ENCODE assay signal across 1 cellular context in genomic region chr6:17768388-17768787, GRCh38.
TF ChIP-seq lines count a peak whose summit lies in the region.

No MANE protein-coding gene starts in this region.

TF ChIP-seq in GM12878, 131 proteins besides CTCF, POLR2A, EP300 and RAD21 (continued from another document):
- TF ChIP-seq ZNF687 (IDR thresholded peaks at IDR 0.05): no peak
- TF ChIP-seq, protein P1, sequence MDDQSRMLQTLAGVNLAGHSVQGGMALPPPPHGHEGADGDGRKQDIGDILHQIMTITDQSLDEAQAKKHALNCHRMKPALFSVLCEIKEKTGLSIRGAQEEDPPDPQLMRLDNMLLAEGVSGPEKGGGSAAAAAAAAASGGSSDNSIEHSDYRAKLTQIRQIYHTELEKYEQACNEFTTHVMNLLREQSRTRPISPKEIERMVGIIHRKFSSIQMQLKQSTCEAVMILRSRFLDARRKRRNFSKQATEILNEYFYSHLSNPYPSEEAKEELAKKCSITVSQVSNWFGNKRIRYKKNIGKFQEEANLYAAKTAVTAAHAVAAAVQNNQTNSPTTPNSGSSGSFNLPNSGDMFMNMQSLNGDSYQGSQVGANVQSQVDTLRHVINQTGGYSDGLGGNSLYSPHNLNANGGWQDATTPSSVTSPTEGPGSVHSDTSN (IDR thresholded peaks at IDR 0.05; ENCODE audit: insufficient replicate concordance, low read depth, low read length): no peak
